Comparison of ENCODE assay signal across 12 cellular contexts in genomic region chr4:24850669-24851068, GRCh38. TPM values are rescaled to one million over a fixed set of nuclear protein-coding genes. Genes with fewer than 3 reads are reported as not detected.
DNase-seq lines count a peak whose midpoint lies in the region; FAIRE-seq and TF ChIP-seq lines count a peak whose summit lies in the region.
"Had no signal": no experiment of that assay in that cellular context is flagged by ENCODE, and none has a peak within 500 bp of the region (broad histone marks: within the 10 kb centered on the region; RNA-seq: fewer than 3 reads in every experiment).

No MANE protein-coding gene starts in this region.

- H3K36me3 ChIP-seq in BJ (ENCODE audit: control insufficient read depth, insufficient read depth, low read length), result no peaks in the 10 kb centered on the region; the same call in 1 of the 2 replicates
- H3K36me3 ChIP-seq in osteoblast (ENCODE audit: insufficient read depth, low read length), result no peaks in the 10 kb centered on the region

- H2AFZ ChIP-seq in osteoblast (ENCODE audit: low read length), result no peak overlapping the region

- DNase-seq in BJ (ENCODE audit: low read depth), result peak; percentile 71
- peak; percentile 30 for DNase-seq in HTR-8/SVneo (ENCODE audit: insufficient read length, low spot score)
- peak; percentile 86 to 88 for DNase-seq in cardiac fibroblast (ENCODE audit: low read depth in 2 of 2)
- peak; percentile 85 for DNase-seq in osteoblast (ENCODE audit: insufficient read length, low spot score, missing footprints)
- DNase-seq in central memory CD4-positive, alpha-beta T cell, result no peak
- DNase-seq in HEK293T (ENCODE audit: extremely low spot score), result no peak
- no peak for DNase-seq in stimulated activated CD4-positive, alpha-beta T cell treated with anti-CD3 and anti-CD28 coated beads, Interleukin-1b, Interleukin-23, amount 100 ng/mL, for 48 hours
- no peak for DNase-seq in DMS53 treated with DMSO at 0.1 percent for 48 hours (lab: John Stamatoyannopoulos, UW; ENCODE audit: unreplicated experiment)
- DNase-seq: left cardiac atrium, NCI-H2029, Right ventricle myocardium superior had no signal

- H4K20me1 ChIP-seq in osteoblast (ENCODE audit: insufficient read depth, low read length), result no peaks in the 10 kb centered on the region

- TF ChIP-seq CTCF in BJ (IDR thresholded peaks at IDR 0.05; ENCODE audit: insufficient read depth, low read depth, low read length) (no peak), cardiac fibroblast (IDR thresholded peaks at IDR 0.05; ENCODE audit: low read depth, low read length) (no peak), osteoblast (IDR thresholded peaks at IDR 0.05; ENCODE audit: extremely low read depth, low read depth, low read length) (no peak)

- H3K27me3 ChIP-seq in BJ (ENCODE audit: control insufficient read depth, insufficient read depth, low read length), result no peaks in the 10 kb centered on the region
- no peaks in the 10 kb centered on the region for H3K27me3 ChIP-seq in osteoblast (ENCODE audit: insufficient read depth, low read length)

- FAIRE-seq in HTR-8/SVneo (lab: Jason Lieb, UNC), result no peak

- peak overlapping the region; percentile 11 for H3K4me2 ChIP-seq in osteoblast (ENCODE audit: insufficient read depth, low read length)

- H3K4me3 ChIP-seq in BJ (ENCODE audit: low read depth, low read length) (no peak overlapping the region), cardiac fibroblast (replicated peaks in 1 of 2; ENCODE audit: low read depth in 2 of 2, low read length in 2 of 2) (no peak overlapping the region), osteoblast (ENCODE audit: insufficient read depth, low read length) (no peak overlapping the region)
- H3K4me3 ChIP-seq: skin epidermis had no signal

- no peaks in the 10 kb centered on the region for H3K79me2 ChIP-seq in osteoblast (ENCODE audit: insufficient read depth, low read length)

- H3K27ac ChIP-seq in osteoblast (ENCODE audit: low read depth, low read length), result peak overlapping the region; percentile 45

- POLR2A ChIA-PET in BJ (lab: Charles Lee) (no interaction called here), HEK293T (lab: Yijun Ruan, JAX) (no interaction called here)

- CTCF ChIA-PET in BJ (lab: Yijun Ruan, JAX), result no interaction called here
- CTCF ChIA-PET in HEK293T (lab: Yijun Ruan, JAX), result no interaction called here

- no peaks in the 10 kb centered on the region for H3K9me3 ChIP-seq in osteoblast (ENCODE audit: low read depth, low read length)

- H3K4me1 ChIP-seq in osteoblast (ENCODE audit: insufficient read depth, low read length), result peaks cover 43% of the 10 kb centered on the region

TF ChIP-seq in HEK293T, 16 proteins besides CTCF, POLR2A, EP300 and RAD21:
- TF ChIP-seq CTBP1 (IDR thresholded peaks at IDR 0.05; ENCODE audit: borderline replicate concordance) (no peak), FOXK2 (IDR thresholded peaks at IDR 0.05) (no peak), FOXA1 (IDR thresholded peaks at IDR 0.05) (no peak), SUZ12 (IDR thresholded peaks at IDR 0.05) (no peak), FOXM1 (IDR thresholded peaks at IDR 0.05; ENCODE audit: borderline replicate concordance) (no peak), HDGF (IDR thresholded peaks at IDR 0.05; ENCODE audit: borderline replicate concordance) (no peak), NFRKB (IDR thresholded peaks at IDR 0.05) (no peak), ELF4 (IDR thresholded peaks at IDR 0.05) (no peak), TARDBP (IDR thresholded peaks at IDR 0.05) (no peak), LEF1 (IDR thresholded peaks at IDR 0.05; ENCODE audit: borderline replicate concordance) (no peak), ARNT (IDR thresholded peaks at IDR 0.05) (no peak), SP1 (IDR thresholded peaks at IDR 0.05) (no peak), BHLHE40 (IDR thresholded peaks at IDR 0.05; ENCODE audit: borderline replicate concordance) (no peak), L3MBTL2 (conservative IDR thresholded peaks at IDR 0.05) (no peak)
- TF ChIP-seq, protein P1, sequence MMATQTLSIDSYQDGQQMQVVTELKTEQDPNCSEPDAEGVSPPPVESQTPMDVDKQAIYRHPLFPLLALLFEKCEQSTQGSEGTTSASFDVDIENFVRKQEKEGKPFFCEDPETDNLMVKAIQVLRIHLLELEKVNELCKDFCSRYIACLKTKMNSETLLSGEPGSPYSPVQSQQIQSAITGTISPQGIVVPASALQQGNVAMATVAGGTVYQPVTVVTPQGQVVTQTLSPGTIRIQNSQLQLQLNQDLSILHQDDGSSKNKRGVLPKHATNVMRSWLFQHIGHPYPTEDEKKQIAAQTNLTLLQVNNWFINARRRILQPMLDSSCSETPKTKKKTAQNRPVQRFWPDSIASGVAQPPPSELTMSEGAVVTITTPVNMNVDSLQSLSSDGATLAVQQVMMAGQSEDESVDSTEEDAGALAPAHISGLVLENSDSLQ (IDR thresholded peaks at IDR 0.05), result no peak

RNA-seq across cellular contexts. Expression of gene SOD3, which starts 55.3 kb away (rescaled TPM):
- 14.9 and 25.7 TPM in 2 replicates for polyA plus RNA-seq in BJ (2011; rRNA removed)
- 2.4 and 4.2 TPM in 2 replicates for polyA minus RNA-seq in BJ (2011; rRNA and poly(A)+ RNA removed)
- 2.1 and 4.3 TPM in 2 replicates for total RNA-seq in osteoblast

Comparison
In these comparisons a context has a peak if more than half of its experiments do, and no peak if none do; other contexts are left out.
1. DNase-seq: peak in BJ (single experiment), HTR-8/SVneo (single experiment), cardiac fibroblast (2 of 2) and osteoblast (single experiment); none in central memory CD4-positive, alpha-beta T cell (single experiment), HEK293T (single experiment), stimulated activated CD4-positive, alpha-beta T cell treated with anti-CD3 and anti-CD28 coated beads, Interleukin-1b, Interleukin-23, amount 100 ng/mL, for 48 hours (single experiment) and DMS53 treated with DMSO at 0.1 percent for 48 hours (single experiment).